In genomic region chr10:72276013-72276387, GRCh38 we compare ENCODE assay signal across 8 cellular contexts. TPM values are rescaled to one million over a fixed set of nuclear protein-coding genes. Genes with fewer than 3 reads are reported as not detected.
A peak's percentile ranks its signal among the peaks of the same experiment; 100 is the strongest.
DNase-seq lines count a peak whose midpoint lies in the region; ATAC-seq and TF ChIP-seq lines count a peak whose summit lies in the region.

No MANE protein-coding gene starts in this region.

- no peaks in the 10 kb centered on the region for H3K27me3 Mint-ChIP-seq in effector memory CD8-positive, alpha-beta T cell

- H3K36me3 Mint-ChIP-seq in effector memory CD8-positive, alpha-beta T cell (ENCODE audit: insufficient read depth): peaks cover 40% of the 10 kb centered on the region

- peak overlapping the region; percentile 98 for H3K4me2 ChIP-seq in SK-N-SH
- H3K4me2 ChIP-seq in SU-DHL-6 (ENCODE audit: low read depth, low read length, poor library complexity, severe bottlenecking): peak overlapping the region; percentile 68
- H3K4me2 ChIP-seq in neuronal stem cell (ENCODE audit: insufficient read depth, low read length, poor library complexity, severe bottlenecking): no peak overlapping the region

- H3K9me3 Mint-ChIP-seq in effector memory CD8-positive, alpha-beta T cell: no peaks in the 10 kb centered on the region

- no peak for TF ChIP-seq CTCF in SK-N-SH (IDR thresholded peaks at IDR 0.05)
- TF ChIP-seq CTCF in SU-DHL-6 (IDR thresholded peaks at IDR 0.05; ENCODE audit: insufficient read depth, low read length, poor library complexity, severe bottlenecking): no peak

- H4K91ac ChIP-seq in neuronal stem cell (ENCODE audit: low read depth, low read length, poor library complexity): no peak overlapping the region

- H3K4me1 ChIP-seq in SK-N-SH (ENCODE audit: control insufficient read depth in 1 of 2, insufficient read depth in 2 of 2, low read depth in 1 of 2, low read length in 1 of 2): peaks cover 20 to 30% of the 10 kb centered on the region in 2 experiments; a peak in 3 of 4 replicates
- H3K4me1 ChIP-seq in neuronal stem cell (ENCODE audit: control insufficient read depth in 2 of 2, insufficient read depth in 1 of 2, low read depth in 1 of 2, low read length in 2 of 2): peaks cover 20 to 36% of the 10 kb centered on the region in 2 donors

- no peak overlapping the region for H3K4ac ChIP-seq in neuronal stem cell (ENCODE audit: low read length)

- no peak overlapping the region for H2AK5ac ChIP-seq in neuronal stem cell (ENCODE audit: low read depth, low read length)

- peak overlapping the region; percentile 93 to 98 for H3K27ac Mint-ChIP-seq in effector memory CD8-positive, alpha-beta T cell

- H3K4me1 Mint-ChIP-seq in effector memory CD8-positive, alpha-beta T cell (ENCODE audit: low read depth in 2 of 2): peaks cover 35 to 48% of the 10 kb centered on the region in 2 donors

- H3K18ac ChIP-seq in neuronal stem cell (ENCODE audit: low read length): peak overlapping the region; percentile 41

- no peaks in the 10 kb centered on the region for H3K9me3 ChIP-seq in SK-N-SH
- H3K9me3 ChIP-seq in SU-DHL-6 (ENCODE audit: insufficient read depth, low read length): no peaks in the 10 kb centered on the region
- H3K9me3 ChIP-seq in neuronal stem cell (replicated peaks in 1 of 2; ENCODE audit: control insufficient read depth in 2 of 2, insufficient read depth in 1 of 2, low read depth in 1 of 2, low read length in 2 of 2): no peaks in the 10 kb centered on the region

- DNase-seq in SK-N-SH (no peak), neuronal stem cell (ENCODE audit: low spot score) (no peak), SHP77 treated with DMSO at 0.1 percent for 48 hours (lab: John Stamatoyannopoulos, UW) (no peak)
- DNase-seq in effector memory CD8-positive, alpha-beta T cell: no peak

- H3K79me2 ChIP-seq in SK-N-SH (ENCODE audit: insufficient read depth) (peaks cover 6% of the 10 kb centered on the region; the same call in 1 of the 2 replicates), SU-DHL-6 (ENCODE audit: insufficient read depth, low read length) (no peaks in the 10 kb centered on the region; the same call in 1 of the 2 replicates)

- peaks cover 11% of the 10 kb centered on the region for H3K79me1 ChIP-seq in neuronal stem cell (ENCODE audit: low read depth, low read length)

- no peak for ATAC-seq in SK-N-SH treated with all-trans-retinoic acid at 6 μM for 48 hours
- no peak for ATAC-seq in effector memory CD8-positive, alpha-beta T cell (replicated peaks)
- no peak for ATAC-seq in HG03095 (IDR thresholded peaks at IDR 0.05; ENCODE audit: unreplicated experiment)
- ATAC-seq in HG03521 (IDR thresholded peaks at IDR 0.05; ENCODE audit: unreplicated experiment): no peak

- H3K23ac ChIP-seq in neuronal stem cell (ENCODE audit: low read depth, low read length, poor library complexity): no peak overlapping the region

- no peak overlapping the region for H2BK120ac ChIP-seq in neuronal stem cell (ENCODE audit: low read depth, low read length)

- TF ChIP-seq EP300 in SK-N-SH (IDR thresholded peaks at IDR 0.05; ENCODE audit: borderline replicate concordance in 1 of 2, low read depth in 1 of 2, low read length in 1 of 2): no peak

- no peak for TF ChIP-seq RAD21 in SK-N-SH (IDR thresholded peaks at IDR 0.05; ENCODE audit: low read length)

- CTCF ChIA-PET in SK-N-SH (lab: Yijun Ruan, JAX): interaction anchor here (0.8 to 10.4 kb wide), 17 partner anchors 14 to 228 kb away, joined by 3 to 198 read pairs (median 7); no protein-coding TSS in a partner anchor

- H4K20me1 ChIP-seq in SK-N-SH (ENCODE audit: insufficient read depth) (peaks cover 23% of the 10 kb centered on the region), SU-DHL-6 (ENCODE audit: low read depth, low read length) (no peaks in the 10 kb centered on the region)

- no peak overlapping the region for H2BK5ac ChIP-seq in neuronal stem cell (ENCODE audit: low read length)

- no peak overlapping the region for H2AFZ ChIP-seq in SK-N-SH (ENCODE audit: low read depth)
- H2AFZ ChIP-seq in SU-DHL-6 (ENCODE audit: low read depth, low read length, severe bottlenecking): no peak overlapping the region
- H2AFZ ChIP-seq in neuronal stem cell (ENCODE audit: low read length): no peak overlapping the region

- peak overlapping the region; percentile 99 to 100 for H3K4me3 Mint-ChIP-seq in effector memory CD8-positive, alpha-beta T cell

- H3F3A ChIP-seq in SK-N-SH (replicated peaks; ENCODE audit: insufficient read depth) (peaks cover 15% of the 10 kb centered on the region), SU-DHL-6 (ENCODE audit: insufficient read depth) (peaks cover 30% of the 10 kb centered on the region)

- no peak overlapping the region for H2BK12ac ChIP-seq in neuronal stem cell (ENCODE audit: low read length)

- no peak overlapping the region for H3K14ac ChIP-seq in neuronal stem cell (ENCODE audit: low read length)

- H3K9me2 ChIP-seq in SK-N-SH (no peaks in the 10 kb centered on the region), SU-DHL-6 (replicated peaks; ENCODE audit: insufficient read depth, low read length) (no peaks in the 10 kb centered on the region)

- 53% methylated on average over 4 of the region's 4 CpGs for WGBS in SK-N-SH (ENCODE audit: low lambda C conversion rate)
- WGBS in neuronal stem cell (ENCODE audit: extremely low coverage in 2 of 2, insufficient read length in 2 of 2, insufficient replicate concordance in 1 of 2), 2 donors: no CpG with 5 or more reads among the region's 4 CpGs

- H3K27me3 ChIP-seq in SK-N-SH (ENCODE audit: insufficient read depth) (no peaks in the 10 kb centered on the region), SU-DHL-6 (ENCODE audit: low read length) (no peaks in the 10 kb centered on the region), neuronal stem cell (ENCODE audit: control insufficient read depth in 3 of 3, insufficient read depth in 3 of 3, low read depth in 1 of 3, low read length in 3 of 3) (no peaks in the 10 kb centered on the region)

- H4K8ac ChIP-seq in neuronal stem cell (ENCODE audit: low read depth, low read length): no peak overlapping the region

- POLR2A ChIA-PET in SK-N-SH (lab: Yijun Ruan, JAX): interaction anchor here (0.8 to 8.5 kb wide), 9 partner anchors 10 to 55 kb away, joined by 3 to 234 read pairs (median 5); no protein-coding TSS in a partner anchor

- H3K36me3 ChIP-seq in SK-N-SH (replicated peaks in 1 of 2; ENCODE audit: control insufficient read depth in 1 of 2, insufficient read depth in 2 of 2, low read length in 1 of 2): peaks cover 10 to 14% of the 10 kb centered on the region in 2 experiments
- H3K36me3 ChIP-seq in SU-DHL-6 (ENCODE audit: low read length): peaks cover 6% of the 10 kb centered on the region
- H3K36me3 ChIP-seq in neuronal stem cell (replicated peaks in 1 of 2; ENCODE audit: control insufficient read depth in 2 of 2, insufficient read depth in 2 of 2, low read length in 2 of 2): peaks cover 15 to 22% of the 10 kb centered on the region in 2 donors

- H3K9ac ChIP-seq in SK-N-SH (no peak overlapping the region; the same call in 1 of the 2 replicates), SU-DHL-6 (ENCODE audit: low read length) (peak overlapping the region; percentile 82), neuronal stem cell (ENCODE audit: low read depth, low read length, poor library complexity) (peak overlapping the region; percentile 50)

- H3K4me3 ChIP-seq in SK-N-SH (ENCODE audit: low read depth in 2 of 2, low read length in 1 of 2) (peak overlapping the region; percentile 82 to 98), SU-DHL-6 (ENCODE audit: insufficient read depth, low read length, poor library complexity, severe bottlenecking) (no peak overlapping the region), neuronal stem cell (ENCODE audit: low read length in 2 of 2) (peak overlapping the region in 1 of 2 donors; percentile 93)

- H3K27ac ChIP-seq in SK-N-SH (ENCODE audit: low read depth in 2 of 2, low read length in 1 of 2) (peak overlapping the region in 1 of 2 experiments; percentile 48; a peak in 2 of 4 replicates), SU-DHL-6 (ENCODE audit: low read depth, low read length) (peak overlapping the region; percentile 50), neuronal stem cell (replicated peaks; ENCODE audit: low read length) (no peak overlapping the region)

- no peak overlapping the region for H2BK15ac ChIP-seq in neuronal stem cell (ENCODE audit: low read length)

TF ChIP-seq in SK-N-SH, 30 proteins besides CTCF, POLR2A, EP300 and RAD21 (continues in another document):
- TF ChIP-seq RCOR1 (IDR thresholded peaks at IDR 0.05; ENCODE audit: low read length) (no peak), MAX (IDR thresholded peaks at IDR 0.05; ENCODE audit: low read depth) (no peak), JUND (IDR thresholded peaks at IDR 0.05) (no peak), MXI1 (IDR thresholded peaks at IDR 0.05; ENCODE audit: low read depth, low read length) (no peak)

TF ChIP-seq in SK-N-SH treated with all-trans-retinoic acid at 6 μM for 48 hours, 23 proteins besides CTCF, POLR2A, EP300 and RAD21 (continues in another document):
- no peak for TF ChIP-seq ZNF565 (CRISPR knock-in tag; conservative IDR thresholded peaks at IDR 0.05; ENCODE audit: low read depth)
- no peak for TF ChIP-seq BACH2 (CRISPR knock-in tag; IDR thresholded peaks at IDR 0.05; ENCODE audit: borderline replicate concordance)
- no peak for TF ChIP-seq ARNTL (CRISPR knock-in tag; IDR thresholded peaks at IDR 0.05; ENCODE audit: borderline replicate concordance, low read depth)
- no peak for TF ChIP-seq TOX (CRISPR knock-in tag; IDR thresholded peaks at IDR 0.05; ENCODE audit: borderline replicate concordance)
- no peak for TF ChIP-seq TCF4 (CRISPR knock-in tag; IDR thresholded peaks at IDR 0.05; ENCODE audit: borderline replicate concordance)
- TF ChIP-seq CSRNP3 (CRISPR knock-in tag; IDR thresholded peaks at IDR 0.05): no peak
- TF ChIP-seq RARB (CRISPR knock-in tag; IDR thresholded peaks at IDR 0.05): no peak

RNA-seq across cellular contexts. Expression of gene DDIT4, which starts 2.3 kb away (rescaled TPM):
- polyA plus RNA-seq in SK-N-SH (2012; rRNA removed): 24.9 and 30.4 TPM in 2 replicates
- 19.5 and 19.9 TPM in 2 replicates for polyA plus RNA-seq in SK-N-SH (2012; cell fraction: cytosol; rRNA removed)
- polyA plus RNA-seq in SK-N-SH (2012; cell fraction: nucleus; rRNA removed): 41.8 and 55.3 TPM in 2 replicates
- 58.0 TPM for polyA plus RNA-seq in neuronal stem cell (2013, experiment 1 of 2)
- polyA plus RNA-seq in neuronal stem cell (2013, experiment 2 of 2): 58.6 TPM

RNA-seq across cellular contexts. Expression of gene ASCC1, which starts 59.9 kb away (rescaled TPM):
- polyA plus RNA-seq in SK-N-SH (2012; rRNA removed): 15.0 and 19.5 TPM in 2 replicates
- polyA plus RNA-seq in SK-N-SH (2012; cell fraction: cytosol; rRNA removed): 21.7 and 23.6 TPM in 2 replicates
- 9.3 and 14.7 TPM in 2 replicates for polyA plus RNA-seq in SK-N-SH (2012; cell fraction: nucleus; rRNA removed)
- 34.4 TPM for polyA plus RNA-seq in neuronal stem cell (2013, experiment 1 of 2)
- 33.0 TPM for polyA plus RNA-seq in neuronal stem cell (2013, experiment 2 of 2)
